Comparison of ENCODE assay signal across 8 cellular contexts in the genomic region with DNA sequence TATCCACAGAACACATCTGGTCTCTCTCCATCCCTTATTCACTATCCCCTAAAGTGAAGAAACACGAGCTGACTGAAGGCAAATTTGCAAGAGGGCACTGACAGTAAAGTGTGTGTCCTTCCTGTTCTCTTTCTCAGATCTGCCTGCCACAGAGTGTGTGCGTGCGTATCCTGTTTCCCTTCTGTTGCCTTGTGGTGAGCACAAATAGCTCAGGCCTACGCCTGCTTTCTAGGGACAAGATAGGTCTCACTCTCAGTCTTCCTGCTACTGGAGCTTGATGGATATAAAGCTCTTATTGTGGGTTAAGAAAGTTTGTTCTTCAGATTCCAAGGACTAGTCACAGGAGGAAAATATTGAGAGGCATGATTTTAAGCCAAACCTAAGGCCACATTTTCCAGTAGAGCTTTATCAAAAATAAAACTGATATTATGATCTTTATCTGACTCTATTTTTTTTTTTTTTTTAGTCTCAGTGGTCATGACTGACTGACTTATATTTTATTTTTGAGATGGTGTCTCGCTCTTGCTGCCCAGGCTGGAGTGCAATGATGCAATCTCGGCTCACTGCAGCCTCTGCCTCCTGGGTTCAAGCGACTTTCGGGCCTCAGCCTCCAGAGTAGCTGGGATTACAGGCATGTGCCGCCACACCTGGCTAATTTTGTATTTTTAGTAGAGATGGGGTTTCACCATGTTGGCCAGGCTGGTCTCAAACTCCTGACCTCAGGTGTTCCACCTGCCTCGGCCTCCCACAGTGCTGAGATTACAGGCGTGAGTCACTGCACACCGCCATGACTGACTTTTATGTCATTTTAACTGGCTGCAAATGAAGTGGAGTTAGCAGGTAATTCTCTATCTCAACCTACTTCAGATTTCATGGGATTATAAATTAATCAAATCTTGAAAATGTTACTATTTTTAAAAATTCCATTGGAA.
DNase-seq lines count a peak whose midpoint lies in the region; ATAC-seq, FAIRE-seq and TF ChIP-seq lines count a peak whose summit lies in the region.

No MANE protein-coding gene starts in this region.

- no peak for TF ChIP-seq POLR2A in endothelial cell of umbilical vein (IDR thresholded peaks at IDR 0.05; ENCODE audit: low read depth, low read length)

- H3K27me3 ChIP-seq in endothelial cell of umbilical vein (ENCODE audit: control insufficient read depth in 2 of 2, insufficient read depth in 2 of 2, low read length in 2 of 2) (no peaks in the 10 kb centered on the region), trophoblast cell (ENCODE audit: insufficient read depth, low read length) (no peaks in the 10 kb centered on the region)

- no TSS peak for BruUV-seq in endothelial cell of umbilical vein (replicated peaks; lab: Mats Ljungman, UMichigan)

- no peak overlapping the region for H3K27ac ChIP-seq in endothelial cell of umbilical vein (ENCODE audit: insufficient read depth, low read depth, low read length)
- H3K27ac ChIP-seq in trophoblast cell (ENCODE audit: low read depth, low read length): no peak overlapping the region

- no peak overlapping the region for H2BK12ac ChIP-seq in trophoblast cell (ENCODE audit: low read length)

- H3K79me2 ChIP-seq in endothelial cell of umbilical vein (ENCODE audit: control insufficient read depth, insufficient read depth, low read length) (no peaks in the 10 kb centered on the region), trophoblast cell (ENCODE audit: control insufficient read depth, insufficient read depth, low read length, poor library complexity) (no peaks in the 10 kb centered on the region)

- no peaks in the 10 kb centered on the region for H3K27me3 Mint-ChIP-seq in activated B cell treated with CpG ODN at 0.5 μM for 24 hours

- no peak overlapping the region for H4K8ac ChIP-seq in trophoblast cell (ENCODE audit: low read depth, low read length)

- H3K36me3 ChIP-seq in endothelial cell of umbilical vein (ENCODE audit: control insufficient read depth in 2 of 2, extremely low read depth in 1 of 2, insufficient read depth in 2 of 2, low read length in 2 of 2) (no peaks in the 10 kb centered on the region), trophoblast cell (ENCODE audit: control insufficient read depth in 1 of 2, insufficient read depth in 2 of 2, low read length in 2 of 2) (no peaks in the 10 kb centered on the region)

- POLR2A ChIA-PET in activated B cell treated with CpG ODN at 0.5 μM for 24 hours (lab: Charles Lee) (interaction anchor here (0.7 to 1.1 kb wide), 4 partner anchors 26 to 401 kb away, joined by 4 to 7 read pairs (median 6); partner anchors contain the start of gene CBR4), endothelial cell of umbilical vein (lab: Charles Lee) (no interaction called here)

- no peak overlapping the region for H4K91ac ChIP-seq in trophoblast cell (ENCODE audit: low read depth, low read length)

- H3K4me2 ChIP-seq in endothelial cell of umbilical vein (ENCODE audit: insufficient read depth, low read length) (no peak overlapping the region), trophoblast cell (ENCODE audit: low read length) (no peak overlapping the region)

- intact Hi-C loops in activated B cell treated with CpG ODN at 0.5 μM for 24 hours (cut with micrococcal nuclease) (no loop called here), endothelial cell of umbilical vein (cut with micrococcal nuclease) (no loop called here)

- no peak overlapping the region for H2BK120ac ChIP-seq in trophoblast cell (ENCODE audit: insufficient read depth, low read length, poor library complexity)

- no peak for TF ChIP-seq CTCF in GM12864 (IDR thresholded peaks at IDR 0.05; ENCODE audit: low read depth, low read length, missing control alignments)
- TF ChIP-seq CTCF in activated B cell treated with CpG ODN at 0.5 μM for 24 hours (IDR thresholded peaks at IDR 0.05): no peak
- no peak for TF ChIP-seq CTCF in endothelial cell of umbilical vein (IDR thresholded peaks at IDR 0.05; ENCODE audit: extremely low read depth in 1 of 2, insufficient read depth in 1 of 2, low read depth in 1 of 2, low read length in 2 of 2)

- H3K9ac ChIP-seq in endothelial cell of umbilical vein (replicated peaks; ENCODE audit: extremely low read depth, insufficient read depth, low read length) (no peak overlapping the region), trophoblast cell (ENCODE audit: low read length) (no peak overlapping the region)

- dilution Hi-C loops in endothelial cell of umbilical vein (cut with MboI; ENCODE audit: extremely low pct_ligation_motif_present, low sequenced_read_pairs): no loop called here

- H3K14ac ChIP-seq in trophoblast cell (ENCODE audit: low read length): no peak overlapping the region

- H4K20me1 ChIP-seq in endothelial cell of umbilical vein (replicated peaks; ENCODE audit: control insufficient read depth, extremely low read depth, insufficient read depth, low read length): no peaks in the 10 kb centered on the region

- H3K23ac ChIP-seq in trophoblast cell (ENCODE audit: low read length): no peak overlapping the region

- no peak overlapping the region for H2AK5ac ChIP-seq in trophoblast cell (ENCODE audit: low read length)

- no peak overlapping the region for H3K4me3 Mint-ChIP-seq in activated B cell treated with CpG ODN at 0.5 μM for 24 hours

- no CpG with 5 or more reads among the region's 12 CpGs for WGBS in trophoblast cell (ENCODE audit: extremely low coverage, insufficient coverage, insufficient read length)

- H3K4ac ChIP-seq in trophoblast cell (ENCODE audit: low read depth, low read length): no peak overlapping the region

- H3K9me3 Mint-ChIP-seq in activated B cell treated with CpG ODN at 0.5 μM for 24 hours: no peaks in the 10 kb centered on the region

- FAIRE-seq in endothelial cell of umbilical vein (lab: Jason Lieb, UNC): no peak

- H2AFZ ChIP-seq in endothelial cell of umbilical vein (ENCODE audit: low read depth, low read length) (no peak overlapping the region), trophoblast cell (ENCODE audit: insufficient read depth, low read length, poor library complexity) (no peak overlapping the region)

- peaks cover 10% of the 10 kb centered on the region for H3K4me1 Mint-ChIP-seq in activated B cell treated with CpG ODN at 0.5 μM for 24 hours

- no peak overlapping the region for H4K12ac ChIP-seq in trophoblast cell (ENCODE audit: low read depth, low read length)

- ATAC-seq in GM21423 (IDR thresholded peaks at IDR 0.05; ENCODE audit: unreplicated experiment): peak; percentile 98
- ATAC-seq in HG03571 (IDR thresholded peaks at IDR 0.05; ENCODE audit: unreplicated experiment): peak; percentile 98
- peak; percentile 82 for ATAC-seq in activated B cell treated with CpG ODN at 0.5 μM for 24 hours (ENCODE audit: low read depth)

- CTCF ChIA-PET in activated B cell treated with CpG ODN at 0.5 μM for 24 hours (lab: Charles Lee): no interaction called here
- CTCF ChIA-PET in endothelial cell of umbilical vein (lab: Charles Lee): interaction anchor here (1.2 kb wide), 1 partner anchor 12 kb away, joined by 4 read pairs; no protein-coding TSS in a partner anchor

- no peaks in the 10 kb centered on the region for H3K9me3 ChIP-seq in endothelial cell of umbilical vein (replicated peaks; ENCODE audit: control insufficient read depth, insufficient read depth, low read length)
- H3K9me3 ChIP-seq in trophoblast cell (ENCODE audit: insufficient read depth, low read depth, low read length): no peaks in the 10 kb centered on the region

- peak overlapping the region; percentile 3 for H3K27ac Mint-ChIP-seq in activated B cell treated with CpG ODN at 0.5 μM for 24 hours

- H3K4me3 ChIP-seq in GM12864 (ENCODE audit: low read depth, low read length) (no peak overlapping the region), endothelial cell of umbilical vein (replicated peaks in 1 of 3; ENCODE audit: insufficient read depth in 1 of 3, low read depth in 1 of 3, low read length in 3 of 3) (no peak overlapping the region), trophoblast cell (ENCODE audit: low read depth, low read length) (no peak overlapping the region)

- H2BK5ac ChIP-seq in trophoblast cell (ENCODE audit: low read depth, low read length, poor library complexity): no peak overlapping the region

- no peaks in the 10 kb centered on the region for H3K9me1 ChIP-seq in endothelial cell of umbilical vein (replicated peaks; ENCODE audit: control insufficient read depth, extremely low read depth, insufficient read depth, low read length)

- H3K36me3 Mint-ChIP-seq in activated B cell treated with CpG ODN at 0.5 μM for 24 hours (ENCODE audit: low read depth): no peaks in the 10 kb centered on the region

- no peaks in the 10 kb centered on the region for H3K4me1 ChIP-seq in endothelial cell of umbilical vein (ENCODE audit: control insufficient read depth, extremely low read depth, insufficient read depth, low read length)
- H3K4me1 ChIP-seq in trophoblast cell (ENCODE audit: control insufficient read depth in 1 of 2, insufficient read depth in 2 of 2, low read length in 2 of 2): no peaks in the 10 kb centered on the region

- DNase-seq in GM12864 (ENCODE audit: low read depth): peak; percentile 88
- DNase-seq in activated B cell treated with CpG ODN at 0.5 μM for 24 hours: no peak
- peak; percentile 18 for DNase-seq in endothelial cell of umbilical vein (ENCODE audit: low read depth, low spot score)
- peak; percentile 20 to 42 (median 32) for DNase-seq in stimulated activated CD4-positive, alpha-beta T cell treated with anti-CD3 and anti-CD28 coated beads, Interleukin-12 subunit alpha, Interleukin-12 subunit beta, amount 100 ng/mL, for 48 hours (ENCODE audit: low read depth in 2 of 3, low spot score in 1 of 3)
- DNase-seq in trophoblast cell: no peak
- DNase-seq in NCI-H1930 (lab: John Stamatoyannopoulos, UW): no peak

- no peak overlapping the region for H3K18ac ChIP-seq in trophoblast cell (ENCODE audit: low read length)

- no peaks in the 10 kb centered on the region for H3K79me1 ChIP-seq in trophoblast cell (ENCODE audit: low read length)

TF ChIP-seq in endothelial cell of umbilical vein, 7 proteins besides CTCF, POLR2A, EP300 and RAD21:
- TF ChIP-seq JUN (IDR thresholded peaks at IDR 0.05; ENCODE audit: borderline replicate concordance, insufficient read depth, insufficient read length, low read depth): no peak
- no peak for TF ChIP-seq MYC (IDR thresholded peaks at IDR 0.05; ENCODE audit: low read depth, low read length)

Comparison
In these comparisons a context has a peak if more than half of its experiments do, and no peak if none do; other contexts are left out.
1. DNase-seq: peak in GM12864 (single experiment), endothelial cell of umbilical vein (single experiment) and stimulated activated CD4-positive, alpha-beta T cell treated with anti-CD3 and anti-CD28 coated beads, Interleukin-12 subunit alpha, Interleukin-12 subunit beta, amount 100 ng/mL, for 48 hours (3 of 3); none in activated B cell treated with CpG ODN at 0.5 μM for 24 hours (single experiment), trophoblast cell (0 of 2) and NCI-H1930 (0 of 2).
2. Peak in every context shown above with its lines, with median percentiles within 50 percentile points of each other: ATAC-seq.